ENCODE assay signal across 26 cellular contexts in genomic region chr1:201302168-201302896, GRCh38. TPM values are rescaled to one million over a fixed set of nuclear protein-coding genes. Genes with fewer than 3 reads are reported as not detected.
A peak's percentile ranks its signal among the peaks of the same experiment; 100 is the strongest.
DNase-seq lines count a peak whose midpoint lies in the region; ATAC-seq, FAIRE-seq and TF ChIP-seq lines count a peak whose summit lies in the region.
"Had no signal": no experiment of that assay in that cellular context is flagged by ENCODE, and none has a peak within 500 bp of the region (broad histone marks: within the 10 kb centered on the region; RNA-seq: fewer than 3 reads in every experiment).

No MANE protein-coding gene starts in this region.

- H3K36me3 Mint-ChIP-seq in activated T-helper 1 cell treated with anti-CD3 and anti-CD28 coated beads, Interleukin-12 subunit alpha, Interleukin-12 subunit beta, Interleukin-2, Interleukin-4 antibody, amounts not matched to agents 30 ng/mL and 10 ng/mL and 1 ng/mL, durations not matched to agents 14 hours and 24 hours and 36 hours (ENCODE audit: low read depth), result no peaks in the 10 kb centered on the region
- H3K36me3 Mint-ChIP-seq: CD4-positive, CD25-positive, alpha-beta regulatory T cell had no signal

- no TSS peak for BruUV-seq in A673 (replicated peaks; lab: Mats Ljungman, UMichigan)

- CTCF ChIA-PET in A673 (lab: Charles Lee), result interaction anchor here (1.2 kb wide), 1 partner anchor 15 kb away, joined by 3 read pairs; no protein-coding TSS in a partner anchor

- TF ChIP-seq POLR2A in prostate gland (IDR thresholded peaks at IDR 0.05) (peak; percentile 16), GM12892 (IDR thresholded peaks at IDR 0.05; ENCODE audit: low read depth, low read length) (no peak)

- H3K27ac Mint-ChIP-seq in activated T-helper 1 cell treated with anti-CD3 and anti-CD28 coated beads, Interleukin-12 subunit alpha, Interleukin-12 subunit beta, Interleukin-2, Interleukin-4 antibody, amounts not matched to agents 30 ng/mL and 10 ng/mL and 1 ng/mL, durations not matched to agents 14 hours and 24 hours and 36 hours, result no peak overlapping the region
- H3K27ac Mint-ChIP-seq: activated CD8-positive, alpha-beta T cell treated with anti-CD3 and anti-CD28 coated beads, Interleukin-2, amount 10 ng/mL, durations not matched to agents 7 days and 5 days; activated naive CD4-positive, alpha-beta T cell treated with anti-CD3 and anti-CD28 coated beads for 36 hours; activated T-cell treated with anti-CD3 and anti-CD28 coated beads, Interleukin-2, amount 50 U/mL, for 24 hours; CD4-positive, CD25-positive, alpha-beta regulatory T cell had no signal

- peak; percentile 51 for DNase-seq in A673 (ENCODE audit: low spot score)
- DNase-seq in NCI-H1436 (lab: John Stamatoyannopoulos, UW), result peak; percentile 73
- DNase-seq in epithelial cell of esophagus (ENCODE audit: low read depth), result peak; percentile 96
- DNase-seq in prostate gland (ENCODE audit: low spot score), result peak; percentile 47
- DNase-seq in heart right ventricle, result no peak
- DNase-seq in activated T-helper 1 cell treated with anti-CD3 and anti-CD28 coated beads, Interleukin-12 subunit alpha, Interleukin-12 subunit beta, Interleukin-2, Interleukin-4 antibody, amounts not matched to agents 30 ng/mL and 10 ng/mL and 1 ng/mL, durations not matched to agents 14 hours and 24 hours and 36 hours (ENCODE audit: low spot score), result no peak
- DNase-seq in GM12892 (ENCODE audit: insufficient read length), result no peak
- DNase-seq: activated CD8-positive, alpha-beta T cell treated with anti-CD3 and anti-CD28 coated beads, Interleukin-2, amount 10 ng/mL, durations not matched to agents 7 days and 5 days; activated naive CD4-positive, alpha-beta T cell treated with anti-CD3 and anti-CD28 coated beads for 36 hours; activated T-cell treated with anti-CD3 and anti-CD28 coated beads, Interleukin-2, amount 50 U/mL, for 24 hours; anterior cingulate cortex; CD4-positive, CD25-positive, alpha-beta regulatory T cell; cerebellar nuclear complex; DMS 273 treated with DMSO at 0.1 percent for 48 hours; effector CD4-positive, alpha-beta T cell; GF-D8; GOT3; NCI-H187; stomach; T-helper 9 cell; upper lobe of left lung had no signal

- FAIRE-seq in GM12892 (lab: Jason Lieb, UNC), result no peak
- FAIRE-seq: GM19239 had no signal

- no peak overlapping the region for H3K4me3 Mint-ChIP-seq in activated T-helper 1 cell treated with anti-CD3 and anti-CD28 coated beads, Interleukin-12 subunit alpha, Interleukin-12 subunit beta, Interleukin-2, Interleukin-4 antibody, amounts not matched to agents 30 ng/mL and 10 ng/mL and 1 ng/mL, durations not matched to agents 14 hours and 24 hours and 36 hours
- H3K4me3 Mint-ChIP-seq: activated CD8-positive, alpha-beta T cell treated with anti-CD3 and anti-CD28 coated beads, Interleukin-2, amount 10 ng/mL, durations not matched to agents 7 days and 5 days; activated naive CD4-positive, alpha-beta T cell treated with anti-CD3 and anti-CD28 coated beads for 36 hours; activated T-cell treated with anti-CD3 and anti-CD28 coated beads, Interleukin-2, amount 50 U/mL, for 24 hours; CD4-positive, CD25-positive, alpha-beta regulatory T cell had no signal

- POLR2A ChIA-PET in A673 (lab: Charles Lee; ENCODE audit: low non-redundant PET), result interaction anchor here (0.5 kb wide), 1 partner anchor 101 kb away, joined by 3 read pairs; no protein-coding TSS in a partner anchor

- H3K9me3 Mint-ChIP-seq in activated T-helper 1 cell treated with anti-CD3 and anti-CD28 coated beads, Interleukin-12 subunit alpha, Interleukin-12 subunit beta, Interleukin-2, Interleukin-4 antibody, amounts not matched to agents 30 ng/mL and 10 ng/mL and 1 ng/mL, durations not matched to agents 14 hours and 24 hours and 36 hours, result no peaks in the 10 kb centered on the region
- H3K9me3 Mint-ChIP-seq: activated naive CD4-positive, alpha-beta T cell treated with anti-CD3 and anti-CD28 coated beads for 36 hours; activated T-cell treated with anti-CD3 and anti-CD28 coated beads, Interleukin-2, amount 50 U/mL, for 24 hours; CD4-positive, CD25-positive, alpha-beta regulatory T cell had no signal

- TF ChIP-seq CTCF in A673 (conservative IDR thresholded peaks at IDR 0.05; ENCODE audit: low read depth, low read length) (no peak), epithelial cell of esophagus (IDR thresholded peaks at IDR 0.05; ENCODE audit: insufficient read depth, low read depth, low read length, missing control alignments) (no peak), prostate gland (IDR thresholded peaks at IDR 0.05) (no peak), heart right ventricle (IDR thresholded peaks at IDR 0.05) (no peak)

- H3K27ac ChIP-seq in A673 (ENCODE audit: low read depth, low read length, poor library complexity, severe bottlenecking) (peak overlapping the region; percentile 96), prostate gland (peak overlapping the region; percentile 48 to 81), heart right ventricle (no peak overlapping the region)
- H3K27ac ChIP-seq: stomach, upper lobe of left lung had no signal

- H3K4me1 ChIP-seq in A673 (ENCODE audit: insufficient read depth, low read length, poor library complexity, severe bottlenecking) (peaks cover 94% of the 10 kb centered on the region), prostate gland (replicated peaks) (peaks cover 12% of the 10 kb centered on the region), heart right ventricle (peaks cover 0 to 16% (median 7%) of the 10 kb centered on the region in 9 donors)

- H3K4me3 ChIP-seq in A673 (ENCODE audit: low read depth, low read length, poor library complexity, severe bottlenecking) (no peak overlapping the region), epithelial cell of esophagus (ENCODE audit: low read length) (no peak overlapping the region), prostate gland (no peak overlapping the region), heart right ventricle (no peak overlapping the region)
- H3K4me3 ChIP-seq: stomach, upper lobe of left lung had no signal

- intact Hi-C loops in A673 (cut with micrococcal nuclease; ENCODE audit: unreplicated experiment) (no loop called here), prostate gland (cut with DNase I) (no loop called here), heart right ventricle (cut with DNase I) (no loop called here)
- intact Hi-C loops in activated T-helper 1 cell treated with anti-CD3 and anti-CD28 coated beads, Interleukin-12 subunit alpha, Interleukin-12 subunit beta, Interleukin-2, Interleukin-4 antibody, amounts not matched to agents 30 ng/mL and 10 ng/mL and 1 ng/mL, durations not matched to agents 14 hours and 24 hours and 36 hours (cut with micrococcal nuclease), result no loop called here

- H3K27me3 Mint-ChIP-seq in activated T-helper 1 cell treated with anti-CD3 and anti-CD28 coated beads, Interleukin-12 subunit alpha, Interleukin-12 subunit beta, Interleukin-2, Interleukin-4 antibody, amounts not matched to agents 30 ng/mL and 10 ng/mL and 1 ng/mL, durations not matched to agents 14 hours and 24 hours and 36 hours (ENCODE audit: insufficient read depth), result peaks cover 11% of the 10 kb centered on the region
- H3K27me3 Mint-ChIP-seq: activated T-cell treated with anti-CD3 and anti-CD28 coated beads, Interleukin-2, amount 50 U/mL, for 24 hours; CD4-positive, CD25-positive, alpha-beta regulatory T cell had no signal

- ATAC-seq in GM19023 (IDR thresholded peaks at IDR 0.05; ENCODE audit: unreplicated experiment), result no peak
- ATAC-seq in heart right ventricle, result no peak
- ATAC-seq: activated CD4-positive, CD25-positive, alpha-beta regulatory T cell treated with anti-CD3 and anti-CD28 coated beads, Interleukin-2, amount 50 U/mL, for 24 hours; activated CD8-positive, alpha-beta T cell treated with anti-CD3 and anti-CD28 coated beads, Interleukin-2, amount 10 ng/mL, durations not matched to agents 7 days and 5 days had no signal

- H3K36me3 ChIP-seq in A673 (ENCODE audit: insufficient read depth, low read length, poor library complexity, severe bottlenecking) (peaks cover 93% of the 10 kb centered on the region), prostate gland (no peaks in the 10 kb centered on the region), heart right ventricle (no peaks in the 10 kb centered on the region)
- H3K36me3 ChIP-seq: stomach, upper lobe of left lung had no signal

- H3K4me1 Mint-ChIP-seq in activated T-helper 1 cell treated with anti-CD3 and anti-CD28 coated beads, Interleukin-12 subunit alpha, Interleukin-12 subunit beta, Interleukin-2, Interleukin-4 antibody, amounts not matched to agents 30 ng/mL and 10 ng/mL and 1 ng/mL, durations not matched to agents 14 hours and 24 hours and 36 hours (ENCODE audit: low read depth), result no peaks in the 10 kb centered on the region
- H3K4me1 Mint-ChIP-seq: CD4-positive, CD25-positive, alpha-beta regulatory T cell had no signal

- H3K27me3 ChIP-seq in A673 (replicated peaks; ENCODE audit: insufficient read depth, low read depth, low read length, poor library complexity), result no peaks in the 10 kb centered on the region
- no peaks in the 10 kb centered on the region for H3K27me3 ChIP-seq in prostate gland (replicated peaks; ENCODE audit: insufficient read depth)
- peaks cover 0 to 8% (median 0%) of the 10 kb centered on the region in 7 donors for H3K27me3 ChIP-seq in heart right ventricle
- H3K27me3 ChIP-seq: upper lobe of left lung had no signal

- no peaks in the 10 kb centered on the region for H3K9me3 ChIP-seq in A673 (ENCODE audit: low read depth, low read length, poor library complexity, severe bottlenecking)
- no peaks in the 10 kb centered on the region for H3K9me3 ChIP-seq in prostate gland
- H3K9me3 ChIP-seq in heart right ventricle, result no peaks in the 10 kb centered on the region
- H3K9me3 ChIP-seq: stomach, upper lobe of left lung had no signal

- 34% methylated on average over 15 of the region's 15 CpGs for WGBS in prostate gland
- WGBS in heart right ventricle, 2 donors, result 63 to 82% methylated on average over 15 of the region's 15 CpGs

RNA-seq across cellular contexts. Expression of gene PKP1, which starts 19.0 kb away (rescaled TPM):
- total RNA-seq in A673 (2021), result 492 and 535 TPM in 2 replicates
- total RNA-seq in prostate gland, result 10 to 100 TPM; 36.8 to 82.9 TPM
- total RNA-seq in heart right ventricle, result 1 to 10 TPM in 1 of 10 donors, under 1 TPM in 9; 0.05 to 1.2 (median 0.22) TPM
- polyA plus RNA-seq in heart right ventricle, result under 1 TPM; 0.37 to 0.39 TPM
- total RNA-seq in activated T-helper 1 cell treated with anti-CD3 and anti-CD28 coated beads, Interleukin-12 subunit alpha, Interleukin-12 subunit beta, Interleukin-2, Interleukin-4 antibody, amounts not matched to agents 30 ng/mL and 10 ng/mL and 1 ng/mL, durations not matched to agents 14 hours and 24 hours and 36 hours, result not detected in 2 replicates
- not detected for polyA plus RNA-seq in GM12892 (2012; ENCODE audit: missing spikeins)
- total RNA-seq: activated CD8-positive, alpha-beta T cell treated with anti-CD3 and anti-CD28 coated beads, Interleukin-2, amount 10 ng/mL, durations not matched to agents 7 days and 5 days; activated naive CD4-positive, alpha-beta T cell treated with anti-CD3 and anti-CD28 coated beads for 36 hours; CD4-positive, CD25-positive, alpha-beta regulatory T cell; liver; mononuclear cell had no signal
- polyA plus RNA-seq: CD4-positive, CD25-positive, alpha-beta regulatory T cell had no signal

Comparison
In these comparisons a context has a peak if more than half of its experiments do, and no peak if none do; other contexts are left out.
1. DNase-seq: peak in A673 (single experiment), NCI-H1436 (single experiment), epithelial cell of esophagus (single experiment) and prostate gland (single experiment); none in heart right ventricle (0 of 2), activated T-helper 1 cell treated with anti-CD3 and anti-CD28 coated beads, Interleukin-12 subunit alpha, Interleukin-12 subunit beta, Interleukin-2, Interleukin-4 antibody, amounts not matched to agents 30 ng/mL and 10 ng/mL and 1 ng/mL, durations not matched to agents 14 hours and 24 hours and 36 hours (single experiment) and GM12892 (single experiment).
2. H3K27ac ChIP-seq: peak in A673 (single experiment) and prostate gland (2 of 2); none in heart right ventricle (0 of 10).
3. RNA of gene PKP1, which starts 19.0 kb away (total RNA-seq): 492 to 535 TPM in A673 and 36.8 to 82.9 TPM in prostate gland; 0.05 to 1.2 TPM in heart right ventricle and not detected in activated T-helper 1 cell treated with anti-CD3 and anti-CD28 coated beads, Interleukin-12 subunit alpha, Interleukin-12 subunit beta, Interleukin-2, Interleukin-4 antibody, amounts not matched to agents 30 ng/mL and 10 ng/mL and 1 ng/mL, durations not matched to agents 14 hours and 24 hours and 36 hours; every median in the first group is over 10 times any median in the second.